Comparison of ENCODE assay signal across 9 cellular contexts in genomic region chr6:106927531-106928398, GRCh38. TPM values are rescaled to one million over a fixed set of nuclear protein-coding genes. Genes with fewer than 3 reads are reported as not detected.
A peak's percentile ranks its signal among the peaks of the same experiment; 100 is the strongest.
DNase-seq lines count a peak whose midpoint lies in the region; ATAC-seq and TF ChIP-seq lines count a peak whose summit lies in the region.
"Had no signal": no experiment of that assay in that cellular context is flagged by ENCODE, and none has a peak within 500 bp of the region (broad histone marks: within the 10 kb centered on the region; RNA-seq: fewer than 3 reads in every experiment).

No MANE protein-coding gene starts in this region.

- H3K9me3 ChIP-seq in iPS DF 6.9 (ENCODE audit: control insufficient read depth, insufficient read depth, low read length) (no peaks in the 10 kb centered on the region), upper lobe of right lung (no peaks in the 10 kb centered on the region)

- H3K36me3 ChIP-seq in iPS DF 6.9 (ENCODE audit: control insufficient read depth, insufficient read depth, low read length): no peaks in the 10 kb centered on the region
- H3K36me3 ChIP-seq in upper lobe of right lung: no peaks in the 10 kb centered on the region

- no peak overlapping the region for H3K4me3 ChIP-seq in iPS DF 6.9 (ENCODE audit: low read length)
- no peak overlapping the region for H3K4me3 ChIP-seq in upper lobe of right lung

- no peaks in the 10 kb centered on the region for H3K27me3 ChIP-seq in iPS DF 6.9 (ENCODE audit: control insufficient read depth, insufficient read depth, low read length)
- no peaks in the 10 kb centered on the region for H3K27me3 ChIP-seq in upper lobe of right lung

- intact Hi-C loops in left cardiac atrium (cut with DNase I) (no loop called here), Right ventricle myocardium superior (cut with DNase I) (no loop called here), upper lobe of right lung (cut with DNase I) (no loop called here)

- no CpG with 5 or more reads among the region's 5 CpGs for WGBS in iPS DF 6.9 (ENCODE audit: insufficient coverage, insufficient read length)

- peak in 1 of 2 donors; percentile 47 for ATAC-seq in left cardiac atrium
- no peak for ATAC-seq in Right ventricle myocardium superior (ENCODE audit: poor library complexity)
- peak; percentile 55 for ATAC-seq in upper lobe of right lung
- ATAC-seq in GM18868 (IDR thresholded peaks at IDR 0.05; ENCODE audit: unreplicated experiment): no peak
- ATAC-seq in HG02885 (IDR thresholded peaks at IDR 0.05; ENCODE audit: poor library complexity, unreplicated experiment): no peak
- ATAC-seq: CD8-positive, alpha-beta T cell had no signal

- no peak for TF ChIP-seq CTCF in upper lobe of right lung (IDR thresholded peaks at IDR 0.05)

- DNase-seq in left cardiac atrium (peak; percentile 32), Right ventricle myocardium superior (no peak), iPS DF 6.9 (ENCODE audit: low read depth, low spot score) (peak; percentile 29), upper lobe of right lung (peak; percentile 72), caudate nucleus (lab: John Stamatoyannopoulos, UW) (no peak)
- peak; percentile 7 for DNase-seq in activated CD4-positive, alpha-beta T cell treated with anti-CD3 and anti-CD28 coated beads, Interleukin-2, amount 50 U/mL, for 1 hour
- DNase-seq: CD8-positive, alpha-beta T cell had no signal

- no peak overlapping the region for H3K27ac ChIP-seq in iPS DF 6.9 (ENCODE audit: low read length)
- H3K27ac ChIP-seq in upper lobe of right lung: no peak overlapping the region
- H3K27ac ChIP-seq in caudate nucleus (ENCODE audit: low read depth, low read length): no peak overlapping the region

- no peaks in the 10 kb centered on the region for H3K4me1 ChIP-seq in iPS DF 6.9 (ENCODE audit: control insufficient read depth, insufficient read depth, low read length)
- no peaks in the 10 kb centered on the region for H3K4me1 ChIP-seq in upper lobe of right lung

RNA-seq across cellular contexts. Expression of gene CD24, which starts 46.8 kb away (rescaled TPM):
- total RNA-seq in left cardiac atrium: under 1 TPM; 0.47 to 0.80 TPM
- 0.75 TPM for total RNA-seq in Right ventricle myocardium superior
- 63.6 TPM for total RNA-seq in upper lobe of right lung

Comparison
In these comparisons a context has a peak if more than half of its experiments do, and no peak if none do; other contexts are left out.
1. DNase-seq: peak in left cardiac atrium (single experiment), activated CD4-positive, alpha-beta T cell treated with anti-CD3 and anti-CD28 coated beads, Interleukin-2, amount 50 U/mL, for 1 hour (single experiment), iPS DF 6.9 (single experiment) and upper lobe of right lung (single experiment); none in Right ventricle myocardium superior (single experiment) and caudate nucleus (0 of 61).
2. RNA of gene CD24, which starts 46.8 kb away (total RNA-seq): 63.6 TPM in upper lobe of right lung (single experiment); 0.47 to 0.80 TPM in left cardiac atrium and 0.75 TPM in Right ventricle myocardium superior (single experiment); every median in the first group is over 10 times any median in the second.